Comparison of ENCODE assay signal across 15 cellular contexts in genomic region chr12:15831315-15831993, GRCh38.
"Had no signal": no experiment of that assay in that cellular context is flagged by ENCODE, and none has a peak within 500 bp of the region (broad histone marks: within the 10 kb centered on the region; RNA-seq: fewer than 3 reads in every experiment).

No MANE protein-coding gene starts in this region.

- H3K4me1 ChIP-seq: colonic mucosa, gastroesophageal sphincter, left lung had no signal

- DNase-seq: activated CD4-positive, alpha-beta T cell treated with anti-CD3 and anti-CD28 coated beads, Interleukin-2, amount 50 U/mL, for 4 hours; activated effector memory CD4-positive, alpha-beta T cell treated with anti-CD3 and anti-CD28 coated beads, Interleukin-2, amount 50 U/mL, for 16 hours; activated T-cell treated with anti-CD3 and anti-CD28 coated beads, Interleukin-2, amount 50 U/mL, for 72 hours; caudate nucleus; colonic mucosa; heart left ventricle; left lung; mucosa of descending colon; naive thymus-derived CD4-positive, alpha-beta T cell; stimulated activated CD4-positive, alpha-beta T cell treated with anti-CD3 and anti-CD28 coated beads, Interleukin-2, amount 100 ng/mL, for 24 hours; stimulated activated naive CD4-positive, alpha-beta T cell treated with Interleukin-2 at 50 U/mL for 16 hours; trophoblast cell; WERI-Rb-1 had no signal

- H3K36me3 ChIP-seq: colonic mucosa, gastroesophageal sphincter, heart left ventricle, left lung, WERI-Rb-1 had no signal

- H3K9me3 ChIP-seq: colonic mucosa, gastroesophageal sphincter, heart left ventricle, left lung, mucosa of descending colon had no signal

- H3K27ac ChIP-seq: colonic mucosa, WERI-Rb-1 had no signal

- H3K27me3 ChIP-seq: colonic mucosa, gastroesophageal sphincter, heart left ventricle, left lung had no signal

- H3K4me3 ChIP-seq: colonic mucosa, gastroesophageal sphincter, heart left ventricle, left lung, mucosa of descending colon had no signal

- ATAC-seq: activated T-cell treated with anti-CD3 and anti-CD28 coated beads, Interleukin-2, amount 50 U/mL, for 72 hours; esophagus mucosa; left lung; mucosa of descending colon; naive thymus-derived CD4-positive, alpha-beta T cell had no signal
